Comparison of ENCODE assay signal across 8 cellular contexts in the genomic region with DNA sequence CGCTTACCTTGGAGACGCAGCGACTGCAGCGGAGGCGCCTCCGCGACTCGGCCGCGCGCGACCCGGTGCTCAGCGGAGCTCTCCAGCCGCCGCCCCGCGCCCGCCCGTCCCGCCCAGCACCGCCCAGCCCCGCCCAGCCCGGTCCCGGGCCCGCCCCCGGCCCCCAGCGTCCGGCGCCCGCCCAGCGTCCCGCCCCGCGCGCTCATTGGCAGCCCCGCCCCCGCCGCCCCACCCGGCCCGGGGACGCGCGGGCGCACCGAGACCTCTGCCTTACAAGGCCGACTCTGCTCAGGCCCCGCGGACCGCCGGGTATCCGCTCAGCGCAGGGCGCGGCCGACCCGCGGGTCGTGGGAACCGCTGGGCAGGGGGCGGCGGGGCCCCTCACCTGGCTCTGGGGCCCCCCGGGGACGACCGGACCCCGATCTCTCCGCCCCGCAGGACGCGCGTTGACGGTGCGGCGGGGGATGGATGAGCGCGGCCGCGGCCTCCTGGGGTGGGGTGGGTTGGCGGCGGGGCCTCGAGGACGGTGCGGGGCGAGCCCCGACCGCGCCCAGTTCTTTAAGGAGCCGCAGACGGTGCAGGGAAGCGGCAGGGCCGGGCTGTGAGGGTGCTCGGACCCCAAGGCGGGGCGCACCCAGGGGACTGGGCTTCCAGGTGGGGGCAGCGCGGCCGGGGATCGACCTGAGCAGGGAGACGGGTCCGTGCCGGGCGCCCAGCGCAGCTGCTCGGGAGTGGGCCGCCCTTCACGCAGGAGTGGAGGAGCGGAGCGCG. TPM values are rescaled to one million over a fixed set of nuclear protein-coding genes. Genes with fewer than 3 reads are reported as not detected.
DNase-seq lines count a peak whose midpoint lies in the region; ATAC-seq and TF ChIP-seq lines count a peak whose summit lies in the region.
"Not testable (repeated sequence)": the region's sequence is repeated elsewhere in the genome, so short reads cannot be mapped to it uniquely, and the experiment has no call there.

Gene TPPP (minus strand): TSS at position 82 of the 771 bp plus-strand sequence. CDS start 15,292 bp downstream, outside the sequence.

- TF ChIP-seq CTCF in HEK293 (tag by site-specific recombination; IDR thresholded peaks at IDR 0.05); neutrophil (IDR thresholded peaks at IDR 0.05): not testable (repeated sequence)

- H3K27me3 Mint-ChIP-seq in T-helper 1 cell treated with Interleukin-12 subunit alpha and Interleukin-12 subunit beta and Interleukin-4 antibody, amounts not matched to agents 30 μg/mL and 1 μg/mL, for 36 hours (ENCODE audit: low read depth), result peaks cover 19% of the 10 kb centered on the region

- peak within 1 kb of the TSS; percentile 59 for H3K4me3 Mint-ChIP-seq in T-helper 1 cell treated with Interleukin-12 subunit alpha and Interleukin-12 subunit beta and Interleukin-4 antibody, amounts not matched to agents 30 μg/mL and 1 μg/mL, for 36 hours

- peak within 1 kb of the TSS; percentile 48 for H3K4me3 ChIP-seq in HEK293 (ENCODE audit: low read depth, low read length)
- peak within 1 kb of the TSS; percentile 34 to 57 for H3K4me3 ChIP-seq in neutrophil (ENCODE audit: low read depth in 1 of 2, low read length in 1 of 2)

- not testable (repeated sequence) for H3K9me3 Mint-ChIP-seq in T-helper 1 cell treated with Interleukin-12 subunit alpha and Interleukin-12 subunit beta and Interleukin-4 antibody, amounts not matched to agents 30 μg/mL and 1 μg/mL, for 36 hours

- POLR2A ChIA-PET in HEK293 (lab: Yijun Ruan, JAX), result interaction anchor here (0.9 to 1.4 kb wide), 3 partner anchors 20 to 199 kb away, joined by 3 to 11 read pairs (median 5); partner anchors contain the start of genes BRD9 and TRIP13

- H3K9me3 ChIP-seq in HEK293 (ENCODE audit: control insufficient read depth, insufficient read depth, low read depth, low read length); neutrophil: not testable (repeated sequence)

- CTCF ChIA-PET in HEK293 (lab: Yijun Ruan, JAX), result not testable (repeated sequence)

- H3K36me3 Mint-ChIP-seq in T-helper 1 cell treated with Interleukin-12 subunit alpha and Interleukin-12 subunit beta and Interleukin-4 antibody, amounts not matched to agents 30 μg/mL and 1 μg/mL, for 36 hours (ENCODE audit: low read depth), result not testable (repeated sequence)

- not testable (repeated sequence) for H3K36me3 ChIP-seq in HEK293 (ENCODE audit: control insufficient read depth in 2 of 2, insufficient read depth in 1 of 2, low read length in 2 of 2); neutrophil

- H3K4me1 ChIP-seq in HEK293 (ENCODE audit: control insufficient read depth, insufficient read depth, low read length); neutrophil (ENCODE audit: control insufficient read depth in 1 of 2, insufficient read depth in 1 of 2, low read depth in 1 of 2, low read length in 1 of 2): not testable (repeated sequence)

- H3K4me1 Mint-ChIP-seq in T-helper 1 cell treated with Interleukin-12 subunit alpha and Interleukin-12 subunit beta and Interleukin-4 antibody, amounts not matched to agents 30 μg/mL and 1 μg/mL, for 36 hours (ENCODE audit: low read depth), result not testable (repeated sequence)

- DNase-seq in EL (peak; percentile 63), NCI-H1092 treated with DMSO at 0.1 percent for 48 hours (lab: John Stamatoyannopoulos, UW) (peak; percentile 74), Right ventricle myocardium superior (peak; percentile 93)
- DNase-seq in activated naive CD8-positive, alpha-beta T cell treated with anti-CD3 and anti-CD28 coated beads, Interleukin-2, amount 50 U/mL, for 16 hours (ENCODE audit: low read depth, low spot score), result peak; percentile 64
- DNase-seq in stimulated activated naive CD4-positive, alpha-beta T cell treated with Interleukin-2 at 50 U/mL for 16 hours (lab: John Stamatoyannopoulos, UW), result peak; percentile 88

- H3K27ac Mint-ChIP-seq in T-helper 1 cell treated with Interleukin-12 subunit alpha and Interleukin-12 subunit beta and Interleukin-4 antibody, amounts not matched to agents 30 μg/mL and 1 μg/mL, for 36 hours, result not testable (repeated sequence)

- peak within 1 kb of the TSS; percentile 41; the same call in 1 of the 2 replicates for H3K27ac ChIP-seq in HEK293 (ENCODE audit: extremely low read depth, low read depth, low read length)
- peak within 1 kb of the TSS; percentile 43 for H3K27ac ChIP-seq in neutrophil

- intact Hi-C loops in Right ventricle myocardium superior (cut with DNase I), result loop anchor here (2.0 kb wide), 1 partner anchor 63 kb away; no protein-coding TSS in a partner anchor

- peaks cover 41% of the 10 kb centered on the region for H3K27me3 ChIP-seq in neutrophil

- peak; percentile 86 for ATAC-seq in Right ventricle myocardium superior (ENCODE audit: poor library complexity)

TF ChIP-seq in HEK293, 187 proteins besides CTCF, POLR2A, EP300 and RAD21:
- TF ChIP-seq GLIS1 (tag by site-specific recombination; IDR thresholded peaks at IDR 0.05), result peak; percentile 10; the same call in 1 of the 2 replicates
- 0 out of 2 replicates have a peak, but pooled peaks have one; percentile 33 for TF ChIP-seq ZNF561 (tag by site-specific recombination; IDR thresholded peaks at IDR 0.05; ENCODE audit: borderline replicate concordance)
- TF ChIP-seq ZBTB8A (tag by site-specific recombination; IDR thresholded peaks at IDR 0.05), result peak; percentile 64
- TF ChIP-seq ZSCAN30 (tag by site-specific recombination; IDR thresholded peaks at IDR 0.05), result 0 out of 2 replicates have a peak, but pooled peaks have one; percentile 40
- peak; percentile 39; the same call in 1 of the 2 replicates for TF ChIP-seq GLIS2 (tag by site-specific recombination; IDR thresholded peaks at IDR 0.05)
- TF ChIP-seq KLF8 (tag by site-specific recombination; IDR thresholded peaks at IDR 0.05), result 0 out of 2 replicates have a peak, but pooled peaks have one; percentile 18
- peak; percentile 33; the same call in 1 of the 2 replicates for TF ChIP-seq KLF10 (tag by site-specific recombination; IDR thresholded peaks at IDR 0.05)

RNA-seq across cellular contexts. Expression of gene TPPP, which starts in this region (rescaled TPM):
- 39.7 TPM for total RNA-seq in Right ventricle myocardium superior

Comparison
In these comparisons a context has a peak if more than half of its experiments do, and no peak if none do; other contexts are left out.
1. Peak in every context shown above with its lines: DNase-seq, ATAC-seq, H3K4me3 ChIP-seq and H3K27ac ChIP-seq.